8 cellular contexts compared by ENCODE assay signal in genomic region chr1:224113545-224113917, GRCh38. TPM values are rescaled to one million over a fixed set of nuclear protein-coding genes. Genes with fewer than 3 reads are reported as not detected.
DNase-seq lines count a peak whose midpoint lies in the region; ATAC-seq and TF ChIP-seq lines count a peak whose summit lies in the region.

No MANE protein-coding gene starts in this region.

- POLR2A ChIA-PET in CD8-positive, alpha-beta T cell (lab: Charles Lee) = interaction anchor here (1.0 to 1.6 kb wide), 2 partner anchors 69 to 217 kb away, joined by 7 to 8 read pairs; partner anchors contain the start of genes DEGS1 and NVL
- POLR2A ChIA-PET in naive thymus-derived CD8-positive, alpha-beta T cell (lab: Charles Lee) = interaction anchor here (0.8 to 2.2 kb wide), 3 partner anchors 69 to 268 kb away, joined by 3 to 12 read pairs (median 9); partner anchors contain the start of genes DEGS1, NVL and TP53BP2

- no peak for TF ChIP-seq CTCF in CD8-positive, alpha-beta T cell (IDR thresholded peaks at IDR 0.05)
- TF ChIP-seq CTCF in brain (conservative IDR thresholded peaks at IDR 0.05) = no peak

- no peaks in the 10 kb centered on the region for H3K36me3 ChIP-seq in CD8-positive, alpha-beta T cell (ENCODE audit: insufficient read depth, low read length)

- intact Hi-C loops in CD8-positive, alpha-beta T cell (cut with DNase I, micrococcal nuclease) = loop anchor here in 1 of 2 experiments (10.0 kb wide), 1 partner anchor 419 kb away; no protein-coding TSS in a partner anchor

- H3K27me3 ChIP-seq in CD8-positive, alpha-beta T cell (ENCODE audit: insufficient read depth, low read length) = no peaks in the 10 kb centered on the region

- H3K9me3 Mint-ChIP-seq in CD8-positive, alpha-beta T cell = no peaks in the 10 kb centered on the region
- no peaks in the 10 kb centered on the region for H3K9me3 Mint-ChIP-seq in brain
- H3K9me3 Mint-ChIP-seq in naive thymus-derived CD8-positive, alpha-beta T cell = no peaks in the 10 kb centered on the region

- H3K36me3 Mint-ChIP-seq in CD8-positive, alpha-beta T cell = peaks cover 11% of the 10 kb centered on the region
- no peaks in the 10 kb centered on the region for H3K36me3 Mint-ChIP-seq in brain
- peaks cover 0 to 6% (median 0%) of the 10 kb centered on the region in 3 donors for H3K36me3 Mint-ChIP-seq in naive thymus-derived CD8-positive, alpha-beta T cell

- ATAC-seq in CD8-positive, alpha-beta T cell = no peak
- peak; percentile 10 for ATAC-seq in HG02938 (IDR thresholded peaks at IDR 0.05; ENCODE audit: unreplicated experiment)
- ATAC-seq in naive thymus-derived CD8-positive, alpha-beta T cell = no peak

- H3K4me3 Mint-ChIP-seq in CD8-positive, alpha-beta T cell = peak overlapping the region; percentile 92
- H3K4me3 Mint-ChIP-seq in brain = peak overlapping the region; percentile 86 to 92 (median 90)
- peak overlapping the region; percentile 85 to 96 (median 89) for H3K4me3 Mint-ChIP-seq in naive thymus-derived CD8-positive, alpha-beta T cell

- H3K4me3 ChIP-seq in CD8-positive, alpha-beta T cell (ENCODE audit: low read depth, low read length) = peak overlapping the region; percentile 82

- peaks cover 14% of the 10 kb centered on the region for H3K27me3 Mint-ChIP-seq in CD8-positive, alpha-beta T cell (ENCODE audit: low read depth)
- H3K27me3 Mint-ChIP-seq in brain = peaks cover 11% of the 10 kb centered on the region
- H3K27me3 Mint-ChIP-seq in naive thymus-derived CD8-positive, alpha-beta T cell = peaks cover 0 to 5% (median 2%) of the 10 kb centered on the region in 5 donors

- H3K27ac Mint-ChIP-seq in CD8-positive, alpha-beta T cell = peak overlapping the region; percentile 95
- H3K27ac Mint-ChIP-seq in brain = peak overlapping the region; percentile 79 to 97 (median 93)
- peak overlapping the region; percentile 87 to 96 (median 92) for H3K27ac Mint-ChIP-seq in naive thymus-derived CD8-positive, alpha-beta T cell

- peak overlapping the region; percentile 94 for H3K27ac ChIP-seq in CD8-positive, alpha-beta T cell (ENCODE audit: low read depth, low read length)

- H3K9me3 ChIP-seq in CD8-positive, alpha-beta T cell (ENCODE audit: low read length) = no peaks in the 10 kb centered on the region

- peaks cover 22% of the 10 kb centered on the region for H3K4me1 ChIP-seq in CD8-positive, alpha-beta T cell (ENCODE audit: insufficient read depth, low read length)

- no peak for DNase-seq in CD8-positive, alpha-beta T cell
- DNase-seq in naive thymus-derived CD8-positive, alpha-beta T cell = no peak
- DNase-seq in SK-N-DZ (ENCODE audit: low spot score) (no peak), GM19240 (ENCODE audit: insufficient read length, low spot score) (no peak), NCI-H2171 treated with DMSO at 0.1 percent for 48 hours (lab: John Stamatoyannopoulos, UW) (no peak), iPS-NIHi11 (ENCODE audit: low spot score) (no peak)

- peaks cover 31% of the 10 kb centered on the region for H3K4me1 Mint-ChIP-seq in CD8-positive, alpha-beta T cell (ENCODE audit: low read depth)
- H3K4me1 Mint-ChIP-seq in brain = peaks cover 30% of the 10 kb centered on the region
- peaks cover 8 to 35% (median 27%) of the 10 kb centered on the region in 4 donors for H3K4me1 Mint-ChIP-seq in naive thymus-derived CD8-positive, alpha-beta T cell

- CTCF ChIA-PET in CD8-positive, alpha-beta T cell (lab: Charles Lee) = interaction anchor here (1.2 to 1.3 kb wide), 2 partner anchors 218 to 219 kb away, joined by 5 to 6 read pairs; no protein-coding TSS in a partner anchor

RNA-seq across cellular contexts. Expression of gene FBXO28, which starts 0.4 kb away (rescaled TPM):
- 10 to 100 TPM; 43.4 to 44.2 TPM for total RNA-seq in CD8-positive, alpha-beta T cell
- 12.5 TPM for polyA plus RNA-seq in brain (ENCODE audit: insufficient read depth, low read depth, low replicate concordance)
- total RNA-seq in naive thymus-derived CD8-positive, alpha-beta T cell = 10 to 100 TPM; 38.8 to 45.9 TPM
- 10 to 100 TPM; 15.5 to 16.1 (median 15.9) TPM for polyA plus RNA-seq in naive thymus-derived CD8-positive, alpha-beta T cell
- 18.0 and 20.3 TPM in 2 replicates for polyA plus RNA-seq in SK-N-DZ (2014; cell fraction: cytosol; rRNA removed)
- polyA plus RNA-seq in SK-N-DZ (2014; cell fraction: nucleus; rRNA removed) = 13.9 and 26.4 TPM in 2 replicates
